ENCODE assay signal across 1 cellular context in genomic region chr22:37731804-37732471, GRCh38.
TF ChIP-seq lines count a peak whose summit lies in the region.

No MANE protein-coding gene starts in this region.

TF ChIP-seq in HepG2, 621 proteins besides CTCF, POLR2A, EP300 and RAD21 (continued from another document and continues in another):
- TF ChIP-seq KLF6 (CRISPR knock-in tag; IDR thresholded peaks at IDR 0.05) (no peak; the same call in 1 of the 2 replicates), ZNF614 (CRISPR knock-in tag; IDR thresholded peaks at IDR 0.05; ENCODE audit: borderline replicate concordance) (peak; percentile 62; the same call in 1 of the 2 replicates), TBX3 (IDR thresholded peaks at IDR 0.05; ENCODE audit: borderline replicate concordance) (no peak), GATAD1 (CRISPR knock-in tag; IDR thresholded peaks at IDR 0.05) (peak; percentile 54; the same call in 1 of the 2 replicates), GPN1 (CRISPR knock-in tag; IDR thresholded peaks at IDR 0.05; ENCODE audit: borderline replicate concordance) (no peak), ZUFSP (CRISPR knock-in tag; IDR thresholded peaks at IDR 0.05; ENCODE audit: borderline replicate concordance) (no peak), NR1H2 (CRISPR knock-in tag; IDR thresholded peaks at IDR 0.05; ENCODE audit: borderline replicate concordance, low read depth) (no peak), NFE2 (CRISPR knock-in tag; IDR thresholded peaks at IDR 0.05) (0 out of 2 replicates have a peak, but pooled peaks have one; percentile 40), ZNF333 (CRISPR knock-in tag; IDR thresholded peaks at IDR 0.05; ENCODE audit: borderline replicate concordance) (no peak), CERS6 (CRISPR knock-in tag; IDR thresholded peaks at IDR 0.05) (no peak), ONECUT2 (CRISPR knock-in tag; IDR thresholded peaks at IDR 0.05) (peak; percentile 67; the same call in 1 of the 2 replicates), ZC3H13 (CRISPR knock-in tag; IDR thresholded peaks at IDR 0.05) (no peak), ZNF646 (CRISPR knock-in tag; IDR thresholded peaks at IDR 0.05) (no peak), NFIC (IDR thresholded peaks at IDR 0.05; ENCODE audit: low read length) (0 out of 2 replicates have a peak, but pooled peaks have one; percentile 54), ZNF710 (CRISPR knock-in tag; IDR thresholded peaks at IDR 0.05; ENCODE audit: borderline replicate concordance) (peak; percentile 27; the same call in 1 of the 2 replicates), CAMTA2 (CRISPR knock-in tag; IDR thresholded peaks at IDR 0.05; ENCODE audit: borderline replicate concordance) (no peak), ZNF558 (CRISPR knock-in tag; IDR thresholded peaks at IDR 0.05; ENCODE audit: borderline replicate concordance) (peak; percentile 58; the same call in 1 of the 2 replicates), ZFP82 (CRISPR knock-in tag; IDR thresholded peaks at IDR 0.05; ENCODE audit: borderline replicate concordance) (no peak), TGIF2 (CRISPR knock-in tag; IDR thresholded peaks at IDR 0.05) (no peak), REPIN1 (CRISPR knock-in tag; IDR thresholded peaks at IDR 0.05; ENCODE audit: borderline replicate concordance, low read depth) (peak; percentile 86; the same call in 1 of the 2 replicates), ZNF784 (CRISPR knock-in tag; IDR thresholded peaks at IDR 0.05; ENCODE audit: borderline replicate concordance) (no peak), LBX2 (CRISPR knock-in tag; IDR thresholded peaks at IDR 0.05; ENCODE audit: borderline replicate concordance) (no peak), NPAS2 (CRISPR knock-in tag; IDR thresholded peaks at IDR 0.05; ENCODE audit: borderline replicate concordance) (no peak), ZIK1 (CRISPR knock-in tag; IDR thresholded peaks at IDR 0.05; ENCODE audit: borderline replicate concordance, low read depth) (no peak), STAG1 (CRISPR knock-in tag; IDR thresholded peaks at IDR 0.05) (peak; percentile 31), NFE2L1 (CRISPR knock-in tag; IDR thresholded peaks at IDR 0.05; ENCODE audit: borderline replicate concordance) (peak; percentile 95; the same call in 1 of the 2 replicates), DR1 (CRISPR knock-in tag; IDR thresholded peaks at IDR 0.05) (no peak; the same call in 1 of the 2 replicates), ETV6 (CRISPR knock-in tag; conservative IDR thresholded peaks at IDR 0.05) (no peak), TEAD3 (CRISPR knock-in tag; optimal IDR thresholded peaks at IDR 0.05; ENCODE audit: borderline replicate concordance) (peak; percentile 69), ZNF124 (CRISPR knock-in tag; IDR thresholded peaks at IDR 0.05) (no peak; the same call in 1 of the 2 replicates), PBX2 (CRISPR knock-in tag; IDR thresholded peaks at IDR 0.05) (peak; percentile 80), CREB3 (CRISPR knock-in tag; IDR thresholded peaks at IDR 0.05) (no peak), GLI4 (CRISPR knock-in tag; IDR thresholded peaks at IDR 0.05; ENCODE audit: borderline replicate concordance) (no peak), ZNF619 (CRISPR knock-in tag; IDR thresholded peaks at IDR 0.05) (peak; percentile 95), TBL1XR1 (IDR thresholded peaks at IDR 0.05; ENCODE audit: borderline replicate concordance, low read length, partially characterized antibody) (no peak), MAZ (IDR thresholded peaks at IDR 0.05; ENCODE audit: borderline replicate concordance, low read depth, low read length) (no peak), MAZ (CRISPR knock-in tag; IDR thresholded peaks at IDR 0.05; ENCODE audit: low read depth) (no peak; the same call in none of the 2 replicates), ZNF660 (CRISPR knock-in tag; IDR thresholded peaks at IDR 0.05; ENCODE audit: borderline replicate concordance, low read depth) (no peak), ZNF205 (CRISPR knock-in tag; IDR thresholded peaks at IDR 0.05) (0 out of 2 replicates have a peak, but pooled peaks have one; percentile 55), EED (CRISPR knock-in tag; IDR thresholded peaks at IDR 0.05) (no peak), TBP (CRISPR knock-in tag; IDR thresholded peaks at IDR 0.05) (no peak), KDM5B (CRISPR knock-in tag; IDR thresholded peaks at IDR 0.05; ENCODE audit: borderline replicate concordance) (no peak; the same call in 1 of the 2 replicates), KDM3A (CRISPR knock-in tag; IDR thresholded peaks at IDR 0.05; ENCODE audit: low read depth) (no peak), ATF4 (CRISPR knock-in tag; IDR thresholded peaks at IDR 0.05) (no peak)
